Comparison of ENCODE assay signal across 1 cellular context in the genomic region with DNA sequence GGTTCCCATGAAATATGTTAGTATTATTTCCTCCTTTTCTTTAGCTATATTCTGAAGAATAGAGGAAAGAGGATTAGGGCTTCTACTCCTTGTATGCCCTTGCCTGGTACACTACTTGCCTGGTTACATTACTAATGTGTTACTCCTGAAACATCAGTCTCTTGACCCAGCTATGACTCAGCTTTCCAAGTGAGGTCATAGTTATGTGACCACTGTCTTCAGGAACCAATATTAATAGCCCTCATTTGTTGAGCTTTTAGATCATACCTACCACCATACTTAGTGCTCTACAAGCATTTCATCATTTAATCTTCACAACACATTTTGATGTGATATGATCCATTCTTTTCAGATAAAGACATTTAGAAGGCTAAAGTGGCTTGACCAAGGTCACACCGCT.
TF ChIP-seq lines count a peak whose summit lies in the region.

No MANE protein-coding gene starts in this region.

TF ChIP-seq in GM12878, 131 proteins besides CTCF, POLR2A, EP300 and RAD21 (continued from another document):
- TF ChIP-seq, protein P1, sequence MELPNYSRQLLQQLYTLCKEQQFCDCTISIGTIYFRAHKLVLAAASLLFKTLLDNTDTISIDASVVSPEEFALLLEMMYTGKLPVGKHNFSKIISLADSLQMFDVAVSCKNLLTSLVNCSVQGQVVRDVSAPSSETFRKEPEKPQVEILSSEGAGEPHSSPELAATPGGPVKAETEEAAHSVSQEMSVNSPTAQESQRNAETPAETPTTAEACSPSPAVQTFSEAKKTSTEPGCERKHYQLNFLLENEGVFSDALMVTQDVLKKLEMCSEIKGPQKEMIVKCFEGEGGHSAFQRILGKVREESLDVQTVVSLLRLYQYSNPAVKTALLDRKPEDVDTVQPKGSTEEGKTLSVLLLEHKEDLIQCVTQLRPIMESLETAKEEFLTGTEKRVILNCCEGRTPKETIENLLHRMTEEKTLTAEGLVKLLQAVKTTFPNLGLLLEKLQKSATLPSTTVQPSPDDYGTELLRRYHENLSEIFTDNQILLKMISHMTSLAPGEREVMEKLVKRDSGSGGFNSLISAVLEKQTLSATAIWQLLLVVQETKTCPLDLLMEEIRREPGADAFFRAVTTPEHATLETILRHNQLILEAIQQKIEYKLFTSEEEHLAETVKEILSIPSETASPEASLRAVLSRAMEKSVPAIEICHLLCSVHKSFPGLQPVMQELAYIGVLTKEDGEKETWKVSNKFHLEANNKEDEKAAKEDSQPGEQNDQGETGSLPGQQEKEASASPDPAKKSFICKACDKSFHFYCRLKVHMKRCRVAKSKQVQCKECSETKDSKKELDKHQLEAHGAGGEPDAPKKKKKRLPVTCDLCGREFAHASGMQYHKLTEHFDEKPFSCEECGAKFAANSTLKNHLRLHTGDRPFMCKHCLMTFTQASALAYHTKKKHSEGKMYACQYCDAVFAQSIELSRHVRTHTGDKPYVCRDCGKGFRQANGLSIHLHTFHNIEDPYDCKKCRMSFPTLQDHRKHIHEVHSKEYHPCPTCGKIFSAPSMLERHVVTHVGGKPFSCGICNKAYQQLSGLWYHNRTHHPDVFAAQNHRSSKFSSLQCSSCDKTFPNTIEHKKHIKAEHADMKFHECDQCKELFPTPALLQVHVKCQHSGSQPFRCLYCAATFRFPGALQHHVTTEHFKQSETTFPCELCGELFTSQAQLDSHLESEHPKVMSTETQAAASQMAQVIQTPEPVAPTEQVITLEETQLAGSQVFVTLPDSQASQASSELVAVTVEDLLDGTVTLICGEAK (IDR thresholded peaks at IDR 0.05; ENCODE audit: borderline replicate concordance) = no peak
- peak; percentile 51; the same call in 1 of the 2 replicates for TF ChIP-seq NFIC (IDR thresholded peaks at IDR 0.05; ENCODE audit: low read depth, low read length)
- no peak for TF ChIP-seq ZNF24 (IDR thresholded peaks at IDR 0.05)
- TF ChIP-seq KDM1A (IDR thresholded peaks at IDR 0.05; ENCODE audit: borderline replicate concordance) = no peak
- TF ChIP-seq, protein P2, sequence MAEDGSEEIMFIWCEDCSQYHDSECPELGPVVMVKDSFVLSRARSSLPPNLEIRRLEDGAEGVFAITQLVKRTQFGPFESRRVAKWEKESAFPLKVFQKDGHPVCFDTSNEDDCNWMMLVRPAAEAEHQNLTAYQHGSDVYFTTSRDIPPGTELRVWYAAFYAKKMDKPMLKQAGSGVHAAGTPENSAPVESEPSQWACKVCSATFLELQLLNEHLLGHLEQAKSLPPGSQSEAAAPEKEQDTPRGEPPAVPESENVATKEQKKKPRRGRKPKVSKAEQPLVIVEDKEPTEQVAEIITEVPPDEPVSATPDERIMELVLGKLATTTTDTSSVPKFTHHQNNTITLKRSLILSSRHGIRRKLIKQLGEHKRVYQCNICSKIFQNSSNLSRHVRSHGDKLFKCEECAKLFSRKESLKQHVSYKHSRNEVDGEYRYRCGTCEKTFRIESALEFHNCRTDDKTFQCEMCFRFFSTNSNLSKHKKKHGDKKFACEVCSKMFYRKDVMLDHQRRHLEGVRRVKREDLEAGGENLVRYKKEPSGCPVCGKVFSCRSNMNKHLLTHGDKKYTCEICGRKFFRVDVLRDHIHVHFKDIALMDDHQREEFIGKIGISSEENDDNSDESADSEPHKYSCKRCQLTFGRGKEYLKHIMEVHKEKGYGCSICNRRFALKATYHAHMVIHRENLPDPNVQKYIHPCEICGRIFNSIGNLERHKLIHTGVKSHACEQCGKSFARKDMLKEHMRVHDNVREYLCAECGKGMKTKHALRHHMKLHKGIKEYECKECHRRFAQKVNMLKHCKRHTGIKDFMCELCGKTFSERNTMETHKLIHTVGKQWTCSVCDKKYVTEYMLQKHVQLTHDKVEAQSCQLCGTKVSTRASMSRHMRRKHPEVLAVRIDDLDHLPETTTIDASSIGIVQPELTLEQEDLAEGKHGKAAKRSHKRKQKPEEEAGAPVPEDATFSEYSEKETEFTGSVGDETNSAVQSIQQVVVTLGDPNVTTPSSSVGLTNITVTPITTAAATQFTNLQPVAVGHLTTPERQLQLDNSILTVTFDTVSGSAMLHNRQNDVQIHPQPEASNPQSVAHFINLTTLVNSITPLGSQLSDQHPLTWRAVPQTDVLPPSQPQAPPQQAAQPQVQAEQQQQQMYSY (CRISPR knock-in tag; IDR thresholded peaks at IDR 0.05) = no peak
- TF ChIP-seq FOS (IDR thresholded peaks at IDR 0.05; ENCODE audit: borderline replicate concordance, extremely low read depth, insufficient read length) = no peak
- TF ChIP-seq ZNF274 (IDR thresholded peaks at IDR 0.05; ENCODE audit: insufficient read depth, insufficient read length) = no peak
- TF ChIP-seq TBL1XR1 (IDR thresholded peaks at IDR 0.05; ENCODE audit: low read depth, low read length) = no peak
- no peak for TF ChIP-seq STAT1 (conservative IDR thresholded peaks at IDR 0.05)
- no peak for TF ChIP-seq ZNF384 (IDR thresholded peaks at IDR 0.05; ENCODE audit: borderline replicate concordance, low read depth, low read length)
- no peak for TF ChIP-seq TCF12 (IDR thresholded peaks at IDR 0.05; ENCODE audit: low read depth, low read length)
- no peak for TF ChIP-seq EZH2 (IDR thresholded peaks at IDR 0.05; ENCODE audit: borderline replicate concordance, control insufficient read depth, low read depth, low read length)
- TF ChIP-seq SIX5 (IDR thresholded peaks at IDR 0.05; ENCODE audit: low read depth, low read length, severe bottlenecking) = no peak
- TF ChIP-seq TARDBP (IDR thresholded peaks at IDR 0.05; ENCODE audit: borderline replicate concordance) = no peak
- TF ChIP-seq RUNX3 (IDR thresholded peaks at IDR 0.05; ENCODE audit: low read length) = peak; percentile 78
- TF ChIP-seq, protein P3, sequence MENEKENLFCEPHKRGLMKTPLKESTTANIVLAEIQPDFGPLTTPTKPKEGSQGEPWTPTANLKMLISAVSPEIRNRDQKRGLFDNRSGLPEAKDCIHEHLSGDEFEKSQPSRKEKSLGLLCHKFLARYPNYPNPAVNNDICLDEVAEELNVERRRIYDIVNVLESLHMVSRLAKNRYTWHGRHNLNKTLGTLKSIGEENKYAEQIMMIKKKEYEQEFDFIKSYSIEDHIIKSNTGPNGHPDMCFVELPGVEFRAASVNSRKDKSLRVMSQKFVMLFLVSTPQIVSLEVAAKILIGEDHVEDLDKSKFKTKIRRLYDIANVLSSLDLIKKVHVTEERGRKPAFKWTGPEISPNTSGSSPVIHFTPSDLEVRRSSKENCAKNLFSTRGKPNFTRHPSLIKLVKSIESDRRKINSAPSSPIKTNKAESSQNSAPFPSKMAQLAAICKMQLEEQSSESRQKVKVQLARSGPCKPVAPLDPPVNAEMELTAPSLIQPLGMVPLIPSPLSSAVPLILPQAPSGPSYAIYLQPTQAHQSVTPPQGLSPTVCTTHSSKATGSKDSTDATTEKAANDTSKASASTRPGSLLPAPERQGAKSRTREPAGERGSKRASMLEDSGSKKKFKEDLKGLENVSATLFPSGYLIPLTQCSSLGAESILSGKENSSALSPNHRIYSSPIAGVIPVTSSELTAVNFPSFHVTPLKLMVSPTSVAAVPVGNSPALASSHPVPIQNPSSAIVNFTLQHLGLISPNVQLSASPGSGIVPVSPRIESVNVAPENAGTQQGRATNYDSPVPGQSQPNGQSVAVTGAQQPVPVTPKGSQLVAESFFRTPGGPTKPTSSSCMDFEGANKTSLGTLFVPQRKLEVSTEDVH (IDR thresholded peaks at IDR 0.05; ENCODE audit: low read depth, partially characterized antibody) = no peak
- no peak for TF ChIP-seq SMARCA5 (IDR thresholded peaks at IDR 0.05)
- TF ChIP-seq, protein P4, sequence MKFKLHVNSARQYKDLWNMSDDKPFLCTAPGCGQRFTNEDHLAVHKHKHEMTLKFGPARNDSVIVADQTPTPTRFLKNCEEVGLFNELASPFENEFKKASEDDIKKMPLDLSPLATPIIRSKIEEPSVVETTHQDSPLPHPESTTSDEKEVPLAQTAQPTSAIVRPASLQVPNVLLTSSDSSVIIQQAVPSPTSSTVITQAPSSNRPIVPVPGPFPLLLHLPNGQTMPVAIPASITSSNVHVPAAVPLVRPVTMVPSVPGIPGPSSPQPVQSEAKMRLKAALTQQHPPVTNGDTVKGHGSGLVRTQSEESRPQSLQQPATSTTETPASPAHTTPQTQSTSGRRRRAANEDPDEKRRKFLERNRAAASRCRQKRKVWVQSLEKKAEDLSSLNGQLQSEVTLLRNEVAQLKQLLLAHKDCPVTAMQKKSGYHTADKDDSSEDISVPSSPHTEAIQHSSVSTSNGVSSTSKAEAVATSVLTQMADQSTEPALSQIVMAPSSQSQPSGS (IDR thresholded peaks at IDR 0.05; ENCODE audit: low read length) = peak; percentile 31; the same call in 1 of the 2 replicates
- no peak for TF ChIP-seq SIN3A (IDR thresholded peaks at IDR 0.05; ENCODE audit: low read depth, low read length)
- TF ChIP-seq PAX8 (IDR thresholded peaks at IDR 0.05) = no peak
- TF ChIP-seq, protein P5, sequence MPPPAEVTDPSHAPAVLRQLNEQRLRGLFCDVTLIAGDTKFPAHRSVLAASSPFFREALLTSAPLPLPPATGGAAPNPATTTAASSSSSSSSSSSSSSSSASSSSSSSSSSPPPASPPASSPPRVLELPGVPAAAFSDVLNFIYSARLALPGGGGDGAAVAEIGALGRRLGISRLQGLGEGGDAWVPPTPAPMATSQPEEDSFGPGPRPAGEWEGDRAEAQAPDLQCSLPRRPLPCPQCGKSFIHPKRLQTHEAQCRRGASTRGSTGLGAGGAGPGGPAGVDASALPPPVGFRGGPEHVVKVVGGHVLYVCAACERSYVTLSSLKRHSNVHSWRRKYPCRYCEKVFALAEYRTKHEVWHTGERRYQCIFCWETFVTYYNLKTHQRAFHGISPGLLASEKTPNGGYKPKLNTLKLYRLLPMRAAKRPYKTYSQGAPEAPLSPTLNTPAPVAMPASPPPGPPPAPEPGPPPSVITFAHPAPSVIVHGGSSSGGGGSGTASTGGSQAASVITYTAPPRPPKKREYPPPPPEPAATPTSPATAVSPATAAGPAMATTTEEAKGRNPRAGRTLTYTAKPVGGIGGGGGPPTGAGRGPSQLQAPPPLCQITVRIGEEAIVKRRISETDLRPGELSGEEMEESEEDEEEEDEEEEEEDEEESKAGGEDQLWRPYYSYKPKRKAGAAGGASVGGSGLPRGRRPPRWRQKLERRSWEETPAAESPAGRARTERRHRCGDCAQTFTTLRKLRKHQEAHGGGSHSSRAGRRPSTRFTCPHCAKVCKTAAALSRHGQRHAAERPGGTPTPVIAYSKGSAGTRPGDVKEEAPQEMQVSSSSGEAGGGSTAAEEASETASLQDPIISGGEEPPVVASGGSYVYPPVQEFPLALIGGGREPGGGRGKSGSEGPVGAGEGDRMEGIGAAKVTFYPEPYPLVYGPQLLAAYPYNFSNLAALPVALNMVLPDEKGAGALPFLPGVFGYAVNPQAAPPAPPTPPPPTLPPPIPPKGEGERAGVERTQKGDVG (CRISPR knock-in tag; IDR thresholded peaks at IDR 0.05) = no peak
- TF ChIP-seq, protein P6, sequence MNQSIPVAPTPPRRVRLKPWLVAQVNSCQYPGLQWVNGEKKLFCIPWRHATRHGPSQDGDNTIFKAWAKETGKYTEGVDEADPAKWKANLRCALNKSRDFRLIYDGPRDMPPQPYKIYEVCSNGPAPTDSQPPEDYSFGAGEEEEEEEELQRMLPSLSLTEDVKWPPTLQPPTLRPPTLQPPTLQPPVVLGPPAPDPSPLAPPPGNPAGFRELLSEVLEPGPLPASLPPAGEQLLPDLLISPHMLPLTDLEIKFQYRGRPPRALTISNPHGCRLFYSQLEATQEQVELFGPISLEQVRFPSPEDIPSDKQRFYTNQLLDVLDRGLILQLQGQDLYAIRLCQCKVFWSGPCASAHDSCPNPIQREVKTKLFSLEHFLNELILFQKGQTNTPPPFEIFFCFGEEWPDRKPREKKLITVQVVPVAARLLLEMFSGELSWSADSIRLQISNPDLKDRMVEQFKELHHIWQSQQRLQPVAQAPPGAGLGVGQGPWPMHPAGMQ (IDR thresholded peaks at IDR 0.05; ENCODE audit: borderline replicate concordance) = no peak
- TF ChIP-seq IKZF2 (IDR thresholded peaks at IDR 0.05) = peak; percentile 26 to 54; a peak in 3 of 4 replicates
- no peak for TF ChIP-seq PML (IDR thresholded peaks at IDR 0.05; ENCODE audit: low read length)
- TF ChIP-seq, protein P7, sequence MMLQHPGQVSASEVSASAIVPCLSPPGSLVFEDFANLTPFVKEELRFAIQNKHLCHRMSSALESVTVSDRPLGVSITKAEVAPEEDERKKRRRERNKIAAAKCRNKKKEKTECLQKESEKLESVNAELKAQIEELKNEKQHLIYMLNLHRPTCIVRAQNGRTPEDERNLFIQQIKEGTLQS (IDR thresholded peaks at IDR 0.05; ENCODE audit: borderline replicate concordance, extremely low read depth, low read depth, low read length) = no peak
- TF ChIP-seq EED (IDR thresholded peaks at IDR 0.05; ENCODE audit: low read depth) = peak; percentile 57; the same call in 1 of the 2 replicates
- no peak for TF ChIP-seq ZNF217 (IDR thresholded peaks at IDR 0.05)
